ENCODE assay signal across 8 cellular contexts in the genomic region with DNA sequence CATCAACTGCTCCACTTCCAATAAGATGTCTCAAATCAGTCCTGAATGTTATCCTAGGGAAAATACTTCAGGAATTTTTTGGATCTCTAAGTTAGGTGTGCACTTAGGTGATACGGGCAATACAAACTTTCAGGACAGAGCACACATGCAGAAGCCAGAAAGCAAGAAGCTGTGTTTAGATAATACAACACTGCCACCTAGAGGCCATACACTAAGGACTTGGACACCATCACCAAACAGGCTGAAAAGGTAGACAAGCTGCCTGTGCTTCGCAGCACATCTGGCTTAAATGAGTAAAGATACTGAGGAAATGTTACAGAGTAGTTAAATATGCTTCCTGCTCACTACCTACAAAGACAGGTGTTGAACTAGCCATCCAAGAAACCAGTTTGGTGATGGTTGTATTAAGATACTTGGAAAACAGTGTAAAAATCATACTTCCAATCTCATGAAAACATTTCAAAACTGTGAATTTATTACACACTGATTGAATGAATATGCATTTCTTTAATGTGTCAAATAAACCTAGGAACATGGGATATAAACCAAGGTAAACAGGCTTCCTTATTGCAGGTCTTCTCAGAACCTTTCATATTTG.
DNase-seq lines count a peak whose midpoint lies in the region; TF ChIP-seq lines count a peak whose summit lies in the region.

No MANE protein-coding gene starts in this region.

- peak; percentile 86 for TF ChIP-seq CTCF in C4-2B (conservative IDR thresholded peaks at IDR 0.05)

- DNase-seq in GM19240 (ENCODE audit: insufficient read length, low spot score): peak; percentile 67
- peak; percentile 82 for DNase-seq in NCI-H1105 (lab: John Stamatoyannopoulos, UW)
- DNase-seq in SIG-M5 (lab: John Stamatoyannopoulos, UW): peak; percentile 30
- DNase-seq in brain pericyte (ENCODE audit: low read depth, low spot score): peak; percentile 32
- DNase-seq in inferior parietal cortex (ENCODE audit: extremely low spot score): peak; percentile 92
- DNase-seq in stimulated activated CD4-positive, alpha-beta T cell treated with anti-CD3 and anti-CD28 coated beads, Interleukin-2, amount 100 ng/mL, for 48 hours: peak; percentile 39 to 44
- DNase-seq in UCSD-AML1 (lab: John Stamatoyannopoulos, UW; ENCODE audit: unreplicated experiment): no peak

- H3K27ac ChIP-seq in C4-2B: no peak overlapping the region
